Comparison of ENCODE assay signal across 12 cellular contexts in genomic region chr6:164085552-164086325, GRCh38.
A peak's percentile ranks its signal among the peaks of the same experiment; 100 is the strongest.
DNase-seq lines count a peak whose midpoint lies in the region; ATAC-seq, FAIRE-seq and TF ChIP-seq lines count a peak whose summit lies in the region.
"Had no signal": no experiment of that assay in that cellular context is flagged by ENCODE, and none has a peak within 500 bp of the region (broad histone marks: within the 10 kb centered on the region; RNA-seq: fewer than 3 reads in every experiment).

No MANE protein-coding gene starts in this region.

- peaks cover 22% of the 10 kb centered on the region for H3K4me1 Mint-ChIP-seq in chondrocyte (ENCODE audit: low read depth)

- in situ Hi-C loops in KBM-7 (cut with MboI; ENCODE audit: low pct_unique_long_range_greater_than_20kb, low sequenced_read_pairs) (no loop called here), GM13977 (cut with MboI; ENCODE audit: low pct_unique_long_range_greater_than_20kb, low sequenced_read_pairs, unreplicated experiment) (no loop called here)

- no peaks in the 10 kb centered on the region for H3K9me3 ChIP-seq in kidney (ENCODE audit: control insufficient read depth in 1 of 2, low read length in 2 of 2)

- peak overlapping the region; percentile 60 for H3K4me3 Mint-ChIP-seq in chondrocyte (ENCODE audit: unreplicated experiment)
- H3K4me3 Mint-ChIP-seq: activated B cell treated with CpG ODN at 0.5 μM for 24 hours had no signal

- H3K36me3 ChIP-seq in kidney (ENCODE audit: control insufficient read depth in 1 of 2, insufficient read depth in 2 of 2, low read length in 2 of 2) = no peaks in the 10 kb centered on the region

- H3K36me3 Mint-ChIP-seq in chondrocyte (ENCODE audit: low read depth) = no peaks in the 10 kb centered on the region

- intact Hi-C loops in kidney (cut with DNase I) = no loop called here

- no peaks in the 10 kb centered on the region for H3K27me3 Mint-ChIP-seq in chondrocyte (ENCODE audit: low read depth)
- H3K27me3 Mint-ChIP-seq: activated B cell treated with CpG ODN at 0.5 μM for 24 hours had no signal

- no peak overlapping the region for H3K4me3 ChIP-seq in kidney (ENCODE audit: low read length in 2 of 2)

- H3K27ac ChIP-seq in kidney (ENCODE audit: low read depth in 2 of 2, low read length in 2 of 2) = no peak overlapping the region

- H3K9ac ChIP-seq in kidney (ENCODE audit: low read length in 2 of 2) = no peak overlapping the region

- H3K9me3 Mint-ChIP-seq in chondrocyte (ENCODE audit: low read depth) = no peaks in the 10 kb centered on the region
- H3K9me3 Mint-ChIP-seq: activated B cell treated with CpG ODN at 0.5 μM for 24 hours had no signal

- FAIRE-seq in kidney (lab: Jason Lieb, UNC) = no peak

- no peaks in the 10 kb centered on the region for H3K4me1 ChIP-seq in kidney (ENCODE audit: control insufficient read depth in 1 of 2, insufficient read depth in 1 of 2, low read depth in 1 of 2, low read length in 2 of 2)

- no peak for ATAC-seq in HG03139 (IDR thresholded peaks at IDR 0.05; ENCODE audit: unreplicated experiment)

- TF ChIP-seq CTCF in chondrocyte (IDR thresholded peaks at IDR 0.05) (no peak), kidney (IDR thresholded peaks at IDR 0.05; ENCODE audit: borderline replicate concordance, extremely low read depth, insufficient read depth) (no peak), GM13977 (IDR thresholded peaks at IDR 0.05; ENCODE audit: extremely low read depth, insufficient read depth, missing control alignments) (no peak)

- peak overlapping the region; percentile 99 for H3K27ac Mint-ChIP-seq in chondrocyte (ENCODE audit: unreplicated experiment)
- H3K27ac Mint-ChIP-seq: activated B cell treated with CpG ODN at 0.5 μM for 24 hours had no signal

- DNase-seq in COLO829 (ENCODE audit: low spot score) (peak; percentile 82), chondrocyte (ENCODE audit: low spot score) (no peak), kidney (peak; percentile 87), pulmonary artery endothelial cell (ENCODE audit: low read depth, low spot score) (peak; percentile 13), mesenteric fat pad (ENCODE audit: low spot score) (no peak), KBM-7 (no peak), GM13977 (ENCODE audit: low spot score) (no peak)
- DNase-seq: activated B cell treated with CpG ODN at 0.5 μM for 24 hours; Calu3; NK-92 treated with Interleukin-12 subunit alpha and Interleukin-12 subunit beta, amount 100 ng/mL, for 24 hours; stimulated activated CD4-positive, alpha-beta T cell treated with anti-CD3 and anti-CD28 coated beads, Interleukin-2, amount 100 ng/mL, for 24 hours had no signal

Comparison
In these comparisons a context has a peak if more than half of its experiments do, and no peak if none do; other contexts are left out.
1. DNase-seq: peak in COLO829 (single experiment), kidney (single experiment) and pulmonary artery endothelial cell (single experiment); none in chondrocyte (single experiment), mesenteric fat pad (single experiment), KBM-7 (single experiment) and GM13977 (single experiment).